ENCODE assay signal across 8 cellular contexts in the genomic region with DNA sequence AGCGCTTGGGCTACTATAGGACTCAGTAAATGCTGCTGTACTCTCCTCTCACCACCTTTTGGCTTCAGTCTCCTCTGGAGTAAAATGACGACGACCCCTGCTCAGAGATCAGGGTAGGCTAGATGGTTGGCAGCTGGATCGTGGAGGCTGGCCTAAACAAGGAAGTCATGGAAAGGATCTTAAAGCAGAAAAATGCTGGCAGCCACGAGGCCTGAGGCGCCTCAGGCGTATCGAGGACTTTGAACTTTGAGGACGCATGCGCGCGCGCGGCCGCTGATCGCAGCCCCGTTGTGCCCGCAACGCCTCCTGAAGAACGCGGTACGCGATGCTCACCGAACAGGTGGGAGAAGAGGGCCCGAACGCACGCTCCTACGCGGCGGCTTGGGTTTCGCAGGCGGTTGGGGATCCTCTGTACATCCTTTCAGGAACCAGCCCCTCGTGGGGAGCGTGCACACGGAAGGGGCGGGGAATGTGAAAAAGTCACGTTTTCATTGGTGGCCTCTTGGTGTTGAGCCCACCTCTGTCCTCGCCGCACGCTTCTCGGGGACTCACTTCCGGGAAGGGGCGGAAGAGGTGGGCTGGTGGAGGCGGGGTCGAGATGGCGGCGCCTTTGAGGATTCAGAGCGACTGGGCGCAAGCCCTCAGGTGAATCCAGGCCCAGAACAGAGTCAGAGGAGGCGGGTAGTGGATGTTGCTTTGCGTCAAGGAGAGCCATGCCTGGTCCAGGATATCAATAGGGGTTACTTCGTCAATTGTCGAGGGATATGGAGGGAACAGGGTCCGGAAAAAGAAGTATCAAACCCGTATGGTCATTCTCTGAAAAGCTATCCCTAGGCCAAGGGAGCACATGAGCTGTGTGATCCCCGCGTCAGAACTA. TPM values are rescaled to one million over a fixed set of nuclear protein-coding genes. Genes with fewer than 3 reads are reported as not detected.
DNase-seq lines count a peak whose midpoint lies in the region; ATAC-seq and TF ChIP-seq lines count a peak whose summit lies in the region.

Gene COA4 (minus strand): TSS at position 423 of the 877 bp plus-strand sequence. CDS start 3,468 bp downstream, outside the sequence.
Gene PAAF1 (plus strand): TSS at position 576 of the 877 bp plus-strand sequence. CDS start 23 bp downstream, at position 599.

- POLR2A ChIA-PET in activated B cell treated with CpG ODN at 0.5 μM for 24 hours (lab: Charles Lee), result interaction anchor here (0.7 to 1.0 kb wide), 3 partner anchors 115 to 716 kb away, joined by 3 to 5 read pairs (median 4); partner anchors contain the start of genes C2CD3, POLD3, PPME1 and RAB6A

- H3K27ac Mint-ChIP-seq in activated B cell treated with CpG ODN at 0.5 μM for 24 hours (peak within 1 kb of the TSS; percentile 98), immature natural killer cell (peak within 1 kb of the TSS; percentile 89 to 99 (median 99))

- TF ChIP-seq CTCF in activated B cell treated with CpG ODN at 0.5 μM for 24 hours (IDR thresholded peaks at IDR 0.05), result no peak
- peak in 1 of 11 experiments; percentile 30 for TF ChIP-seq CTCF in spleen (IDR thresholded peaks at IDR 0.05 in 8 of 11, conservative IDR thresholded peaks at IDR 0.05 in 3 of 11)

- H3K27ac ChIP-seq in caudate nucleus (ENCODE audit: low read depth, low read length) (peak within 1 kb of the TSS; percentile 80), spleen (peak within 1 kb of the TSS; percentile 81 to 89 (median 85))

- peaks cover 34% of the 10 kb centered on the region for H3K4me1 Mint-ChIP-seq in activated B cell treated with CpG ODN at 0.5 μM for 24 hours
- peaks cover 34 to 43% of the 10 kb centered on the region in 2 donors for H3K4me1 Mint-ChIP-seq in immature natural killer cell

- CTCF ChIA-PET in activated B cell treated with CpG ODN at 0.5 μM for 24 hours (lab: Charles Lee), result no interaction called here

- TF ChIP-seq POLR2A in GM18951 (IDR thresholded peaks at IDR 0.05; ENCODE audit: extremely low read depth, insufficient read depth, insufficient read length) (peak; percentile 95), spleen (IDR thresholded peaks at IDR 0.05) (no peak)

- 0 to 1% (median 0%) methylated on average over 40 to 57 of the region's 57 CpGs for WGBS in spleen, 5 donors

- peaks cover 0 to 45% (median 24%) of the 10 kb centered on the region in 6 donors for H3K36me3 ChIP-seq in spleen

- peak within 1 kb of the TSS; percentile 99 for H3K4me3 Mint-ChIP-seq in activated B cell treated with CpG ODN at 0.5 μM for 24 hours
- peak within 1 kb of the TSS; percentile 95 to 100 (median 97) for H3K4me3 Mint-ChIP-seq in immature natural killer cell

- H3K9me3 Mint-ChIP-seq in activated B cell treated with CpG ODN at 0.5 μM for 24 hours (no peaks in the 10 kb centered on the region), immature natural killer cell (no peaks in the 10 kb centered on the region)

- H3K27me3 Mint-ChIP-seq in activated B cell treated with CpG ODN at 0.5 μM for 24 hours, result no peaks in the 10 kb centered on the region
- peaks cover 3 to 7% (median 4%) of the 10 kb centered on the region in 3 donors for H3K27me3 Mint-ChIP-seq in immature natural killer cell (ENCODE audit: low read depth in 3 of 3)

- peak within 1 kb of the TSS; percentile 73 to 100 (median 84) for H3K4me3 ChIP-seq in spleen

- no peaks in the 10 kb centered on the region for H3K27me3 ChIP-seq in spleen (replicated peaks in 1 of 7)

- intact Hi-C loops in activated B cell treated with CpG ODN at 0.5 μM for 24 hours (cut with micrococcal nuclease) (loop anchor here (1.0 to 2.0 kb wide), 3 partner anchors 88 to 294 kb away; partner anchors contain the start of genes C2CD3, PPME1 and RAB6A), spleen (cut with DNase I; ENCODE audit: low total_unique reads) (no loop called here)

- no peaks in the 10 kb centered on the region for H3K9me3 ChIP-seq in spleen

- H3K36me3 Mint-ChIP-seq in activated B cell treated with CpG ODN at 0.5 μM for 24 hours (ENCODE audit: low read depth) (peaks cover 47% of the 10 kb centered on the region), immature natural killer cell (peaks cover under 1 to 7% (median under 1%) of the 10 kb centered on the region in 3 donors)

- peak; percentile 97 for DNase-seq in AG08395 (ENCODE audit: low spot score)
- DNase-seq in NCI-H345 (lab: John Stamatoyannopoulos, UW), result peak; percentile 98
- DNase-seq in activated B cell treated with CpG ODN at 0.5 μM for 24 hours, result peak; percentile 80
- DNase-seq in caudate nucleus (lab: John Stamatoyannopoulos, UW), result peak; percentile 52 to 98 (median 93)
- DNase-seq in immature natural killer cell, result peak; percentile 92 to 94 (median 93)
- DNase-seq in spleen, result peak; percentile 97

- peaks cover 13 to 49% (median 34%) of the 10 kb centered on the region in 6 donors for H3K4me1 ChIP-seq in spleen

- in situ Hi-C loops in GM18951 (cut with MboI; ENCODE audit: low sequenced_read_pairs, unreplicated experiment), result no loop called here

- ATAC-seq in HG03196 (IDR thresholded peaks at IDR 0.05; ENCODE audit: unreplicated experiment) (peak; percentile 92), activated B cell treated with CpG ODN at 0.5 μM for 24 hours (ENCODE audit: low read depth) (peak; percentile 98)

RNA-seq across cellular contexts. Expression of gene COA4, which starts in this region (rescaled TPM):
- total RNA-seq in activated B cell treated with CpG ODN at 0.5 μM for 24 hours (75.9 and 79.8 TPM in 2 replicates), spleen (10 to 100 TPM; 42.4 to 88.8 (median 51.0) TPM)
- polyA plus RNA-seq in immature natural killer cell (10 to 100 TPM; 52.4 to 62.3 (median 57.0) TPM), spleen (10 to 100 TPM; 56.7 to 73.9 (median 64.2) TPM)

RNA-seq across cellular contexts. Expression of gene PAAF1, which starts in this region (rescaled TPM):
- 19.6 and 20.2 TPM in 2 replicates for total RNA-seq in activated B cell treated with CpG ODN at 0.5 μM for 24 hours
- polyA plus RNA-seq in immature natural killer cell, result 10 to 100 TPM; 10.7 to 21.5 (median 14.0) TPM
- 10 to 100 TPM in 6 of 7 donors, 1 to 10 TPM in 1; 8.1 to 18.1 (median 14.4) TPM for total RNA-seq in spleen
- polyA plus RNA-seq in spleen, result 10 to 100 TPM; 10.8 to 14.5 (median 11.3) TPM

Comparison
In these comparisons a context has a peak if more than half of its experiments do, and no peak if none do; other contexts are left out.
1. Peak in every context shown above with its lines: DNase-seq, ATAC-seq, H3K4me3 ChIP-seq and H3K27ac ChIP-seq.